16 cellular contexts compared by ENCODE assay signal in the genomic region with DNA sequence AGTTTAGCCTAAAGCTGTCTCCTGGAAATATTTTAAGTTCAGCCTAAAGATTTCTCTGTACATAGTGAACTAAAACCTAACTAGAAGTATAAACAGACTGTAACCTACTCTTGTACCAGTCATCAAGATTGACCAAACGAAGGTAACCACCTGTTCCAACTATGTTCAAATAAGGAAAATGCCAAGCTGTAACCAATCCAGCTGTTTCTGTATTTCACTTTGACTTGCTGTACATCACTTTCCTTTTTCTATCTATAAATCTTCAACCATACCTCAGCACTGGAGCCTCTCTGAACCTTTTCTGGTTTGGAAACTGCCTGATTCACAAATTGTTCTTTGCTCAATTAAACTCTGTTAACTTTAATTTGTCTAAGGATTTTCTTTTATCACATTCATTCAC. TPM values are rescaled to one million over a fixed set of nuclear protein-coding genes. Genes with fewer than 3 reads are reported as not detected.
A peak's percentile ranks its signal among the peaks of the same experiment; 100 is the strongest.
DNase-seq lines count a peak whose midpoint lies in the region; ATAC-seq and TF ChIP-seq lines count a peak whose summit lies in the region.
"Had no signal": no experiment of that assay in that cellular context is flagged by ENCODE, and none has a peak within 500 bp of the region (broad histone marks: within the 10 kb centered on the region; RNA-seq: fewer than 3 reads in every experiment).

No MANE protein-coding gene starts in this region.

- H3K27ac Mint-ChIP-seq in activated naive CD4-positive, alpha-beta T cell treated with anti-CD3 and anti-CD28 coated beads for 36 hours: peak overlapping the region; percentile 79
- H3K27ac Mint-ChIP-seq in stimulated activated naive CD8-positive, alpha-beta T cell treated with anti-CD3 and anti-CD28 coated beads, Interleukin-15, amount 100 ng/mL, for 72 hours: no peak overlapping the region
- H3K27ac Mint-ChIP-seq: H9 had no signal

- no peak overlapping the region for H3K4me3 Mint-ChIP-seq in activated naive CD4-positive, alpha-beta T cell treated with anti-CD3 and anti-CD28 coated beads for 36 hours
- no peak overlapping the region for H3K4me3 Mint-ChIP-seq in stimulated activated naive CD8-positive, alpha-beta T cell treated with anti-CD3 and anti-CD28 coated beads, Interleukin-15, amount 100 ng/mL, for 72 hours
- H3K4me3 Mint-ChIP-seq: H9 had no signal

- CTCF ChIA-PET in activated naive CD4-positive, alpha-beta T cell treated with anti-CD3 and anti-CD28 coated beads for 36 hours (lab: Charles Lee): interaction anchor here (0.6 kb wide), 1 partner anchor 70 kb away, joined by 3 read pairs; no protein-coding TSS in a partner anchor

- no peaks in the 10 kb centered on the region for H3K79me2 ChIP-seq in OCI-LY3 (ENCODE audit: low read length)

- intact Hi-C loops in activated naive CD4-positive, alpha-beta T cell treated with anti-CD3 and anti-CD28 coated beads for 36 hours (cut with micrococcal nuclease): loop anchor here (1.0 to 2.0 kb wide), 4 partner anchors 8 to 1326 kb away; a partner anchor contains a TSS

- H4K20me1 ChIP-seq in OCI-LY3 (ENCODE audit: insufficient read depth, low read length): no peaks in the 10 kb centered on the region

- H3K9ac ChIP-seq in OCI-LY3 (ENCODE audit: low read length): peak overlapping the region; percentile 27; the same call in 1 of the 2 replicates

- ATAC-seq in GM21619 (IDR thresholded peaks at IDR 0.05; ENCODE audit: unreplicated experiment): peak; percentile 30
- peak; percentile 49 for ATAC-seq in stimulated activated naive CD8-positive, alpha-beta T cell treated with anti-CD3 and anti-CD28 coated beads, Interleukin-15, amount 100 ng/mL, for 72 hours
- ATAC-seq in HG03039 (IDR thresholded peaks at IDR 0.05; ENCODE audit: unreplicated experiment): no peak
- ATAC-seq: left ventricle myocardium superior had no signal

- no peaks in the 10 kb centered on the region for H3K36me3 Mint-ChIP-seq in activated naive CD4-positive, alpha-beta T cell treated with anti-CD3 and anti-CD28 coated beads for 36 hours (ENCODE audit: low read depth)

- H2AFZ ChIP-seq in OCI-LY3 (ENCODE audit: low read depth, low read length): no peak overlapping the region

- H3K36me3 ChIP-seq in OCI-LY3 (replicated peaks; ENCODE audit: low read depth, low read length): no peaks in the 10 kb centered on the region
- H3K36me3 ChIP-seq: thoracic aorta had no signal

- H3K4me1 ChIP-seq in OCI-LY3 (ENCODE audit: low read length): peaks cover 75% of the 10 kb centered on the region
- H3K4me1 ChIP-seq: Caco-2 had no signal

- no peaks in the 10 kb centered on the region for H3K9me3 Mint-ChIP-seq in activated naive CD4-positive, alpha-beta T cell treated with anti-CD3 and anti-CD28 coated beads for 36 hours
- no peaks in the 10 kb centered on the region for H3K9me3 Mint-ChIP-seq in stimulated activated naive CD8-positive, alpha-beta T cell treated with anti-CD3 and anti-CD28 coated beads, Interleukin-15, amount 100 ng/mL, for 72 hours

- TF ChIP-seq CTCF in OCI-LY3 (IDR thresholded peaks at IDR 0.05; ENCODE audit: low read depth, low read length): no peak

- H3K27me3 Mint-ChIP-seq in activated naive CD4-positive, alpha-beta T cell treated with anti-CD3 and anti-CD28 coated beads for 36 hours (ENCODE audit: low read depth): no peaks in the 10 kb centered on the region
- no peaks in the 10 kb centered on the region for H3K27me3 Mint-ChIP-seq in stimulated activated naive CD8-positive, alpha-beta T cell treated with anti-CD3 and anti-CD28 coated beads, Interleukin-15, amount 100 ng/mL, for 72 hours

- peaks cover 66% of the 10 kb centered on the region for H3K4me1 Mint-ChIP-seq in activated naive CD4-positive, alpha-beta T cell treated with anti-CD3 and anti-CD28 coated beads for 36 hours (ENCODE audit: low read depth)
- peaks cover 60% of the 10 kb centered on the region for H3K4me1 Mint-ChIP-seq in stimulated activated naive CD8-positive, alpha-beta T cell treated with anti-CD3 and anti-CD28 coated beads, Interleukin-15, amount 100 ng/mL, for 72 hours

- H3K9me3 ChIP-seq in OCI-LY3 (ENCODE audit: insufficient read depth, low read length): no peaks in the 10 kb centered on the region
- H3K9me3 ChIP-seq: Caco-2, thoracic aorta had no signal

- no peaks in the 10 kb centered on the region for H3K27me3 ChIP-seq in OCI-LY3 (ENCODE audit: low read depth, low read length)

- DNase-seq in activated naive CD4-positive, alpha-beta T cell treated with anti-CD3 and anti-CD28 coated beads for 36 hours: no peak
- DNase-seq in activated naive CD4-positive, alpha-beta T cell (lab: John Stamatoyannopoulos, UW): no peak
- DNase-seq in stimulated activated naive CD8-positive, alpha-beta T cell treated with anti-CD3 and anti-CD28 coated beads, Interleukin-15, amount 100 ng/mL, for 72 hours: no peak
- DNase-seq in activated gamma-delta T cell (lab: John Stamatoyannopoulos, UW): no peak
- DNase-seq in stimulated activated CD4-positive, alpha-beta T cell treated with anti-CD3 and anti-CD28 coated beads, Interleukin-12 subunit alpha, Interleukin-12 subunit beta, amount 100 ng/mL, for 4 hours: no peak
- DNase-seq: anterior cingulate cortex, Caco-2, H9, left ventricle myocardium superior had no signal

- H3K27ac ChIP-seq in OCI-LY3 (ENCODE audit: low read length): peak overlapping the region; percentile 33; the same call in 1 of the 2 replicates
- H3K27ac ChIP-seq: thoracic aorta had no signal

- H3K4me3 ChIP-seq in OCI-LY3 (ENCODE audit: low read length): peak overlapping the region; percentile 15; the same call in 1 of the 2 replicates
- H3K4me3 ChIP-seq: thoracic aorta had no signal

- H3K4me2 ChIP-seq in OCI-LY3 (ENCODE audit: low read length): peak overlapping the region; percentile 57

RNA-seq across cellular contexts. Expression of a gene that starts 3.1 kb away (rescaled TPM):
- 1 to 10 TPM; 2.1 to 2.2 TPM for total RNA-seq in activated naive CD4-positive, alpha-beta T cell treated with anti-CD3 and anti-CD28 coated beads for 36 hours
- total RNA-seq: Caco-2, endothelial cell of umbilical vein, H9, NCI-H460, SK-MEL-5 had no signal
